34 cellular contexts compared by ENCODE assay signal in the genomic region with DNA sequence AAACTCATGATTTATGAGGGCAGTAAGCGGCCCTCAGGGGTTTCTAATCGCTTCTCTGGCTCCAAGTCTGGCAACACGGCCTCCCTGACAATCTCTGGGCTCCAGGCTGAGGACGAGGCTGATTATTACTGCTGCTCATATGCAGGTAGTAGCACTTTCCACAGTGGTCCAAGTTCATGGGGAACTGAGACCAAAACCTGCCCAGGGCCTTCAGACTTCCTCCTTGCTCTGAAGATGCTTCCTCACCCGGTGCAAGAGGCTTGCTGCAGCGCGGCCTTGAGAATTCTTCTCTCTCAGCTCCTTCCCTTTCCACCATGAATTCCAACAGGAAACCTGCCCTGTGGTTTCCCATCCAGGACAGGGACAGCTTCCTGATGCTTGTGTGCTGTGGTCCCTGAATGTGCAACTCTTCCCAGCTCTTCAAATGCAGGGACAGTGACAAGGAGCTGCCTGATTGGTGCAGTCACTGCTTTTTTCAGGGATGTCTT. TPM values are rescaled to one million over a fixed set of nuclear protein-coding genes. Genes with fewer than 3 reads are reported as not detected.
DNase-seq lines count a peak whose midpoint lies in the region; ATAC-seq, FAIRE-seq and TF ChIP-seq lines count a peak whose summit lies in the region.
"Had no signal": no experiment of that assay in that cellular context is flagged by ENCODE, and none has a peak within 500 bp of the region (broad histone marks: within the 10 kb centered on the region; RNA-seq: fewer than 3 reads in every experiment).

No MANE protein-coding gene starts in this region.

- TF ChIP-seq CTCF in GM20000 (IDR thresholded peaks at IDR 0.05; ENCODE audit: extremely low read depth, missing control alignments), result no peak
- no peak for TF ChIP-seq CTCF in GM12878 (IDR thresholded peaks at IDR 0.05 in 2 of 3, conservative IDR thresholded peaks at IDR 0.05 in 1 of 3; ENCODE audit: control insufficient read depth in 2 of 3, extremely low read depth in 1 of 3, insufficient read depth in 1 of 3, low read depth in 3 of 3, low read length in 3 of 3)

- no peak overlapping the region for H3K4me3 ChIP-seq in GM12878
- H3K4me3 ChIP-seq: GM23338, pancreas, thoracic aorta had no signal

- H3K4me1 ChIP-seq in GM12878 (ENCODE audit: control insufficient read depth, insufficient read depth, low read length), result peaks cover 14% of the 10 kb centered on the region

- peak overlapping the region; percentile 20 for H3K27ac Mint-ChIP-seq in stimulated activated effector memory CD8-positive, alpha-beta T cell treated with anti-CD3 and anti-CD28 coated beads, Interleukin-12 subunit alpha, Interleukin-12 subunit beta, amount 100 ng/mL, for 72 hours
- H3K27ac Mint-ChIP-seq: CD8-positive, alpha-beta T cell; GM23338 had no signal

- no peak for TF ChIP-seq POLR2A in GM12878 (IDR thresholded peaks at IDR 0.05; ENCODE audit: low read depth, low read length)

- no peak overlapping the region for H3K4me3 Mint-ChIP-seq in stimulated activated effector memory CD8-positive, alpha-beta T cell treated with anti-CD3 and anti-CD28 coated beads, Interleukin-12 subunit alpha, Interleukin-12 subunit beta, amount 100 ng/mL, for 72 hours
- H3K4me3 Mint-ChIP-seq: CD8-positive, alpha-beta T cell; GM23338; neural crest cell had no signal

- no peak overlapping the region for H2AFZ ChIP-seq in GM12878 (ENCODE audit: control insufficient read depth, low read depth, low read length)
- H2AFZ ChIP-seq: GM23338 had no signal

- TF ChIP-seq RAD21 in GM12878 (IDR thresholded peaks at IDR 0.05; ENCODE audit: insufficient read depth, low read depth, low read length), result no peak

- no TSS peak for BruUV-seq in GM12878 (replicated peaks; lab: Mats Ljungman, UMichigan)

- POLR2A ChIA-PET in GM12878 (lab: Charles Lee), result no interaction called here

- no peaks in the 10 kb centered on the region for H4K20me1 ChIP-seq in GM12878 (ENCODE audit: control insufficient read depth, insufficient read depth)

- 0 out of 2 replicates have a peak overlapping the region, but pooled peaks have one; percentile 31 for H3K27ac ChIP-seq in GM12878 (ENCODE audit: control insufficient read depth, insufficient read depth)
- H3K27ac ChIP-seq: pancreas, thoracic aorta had no signal

- DNase-seq in SKM-1 treated with dmso at 0.1 percent for 144 hours (lab: John Stamatoyannopoulos, UW; ENCODE audit: unreplicated experiment), result peak; percentile 32
- DNase-seq in SKM-1 (lab: John Stamatoyannopoulos, UW; ENCODE audit: unreplicated experiment), result no peak
- DNase-seq in GM20000 (ENCODE audit: low spot score), result peak; percentile 32
- DNase-seq in GM12878 (ENCODE audit: low read depth, low spot score), result no peak
- no peak for DNase-seq in stimulated activated effector memory CD8-positive, alpha-beta T cell treated with anti-CD3 and anti-CD28 coated beads, Interleukin-12 subunit alpha, Interleukin-12 subunit beta, amount 100 ng/mL, for 72 hours (ENCODE audit: low spot score in 2 of 2)
- no peak for DNase-seq in activated CD4-positive, alpha-beta T cell treated with anti-CD3 and anti-CD28 coated beads, Interleukin-2, amount 50 U/mL, for 48 hours
- DNase-seq in SIG-M5 treated with dmso at 0.1 percent for 504 hours (lab: John Stamatoyannopoulos, UW; ENCODE audit: unreplicated experiment), result no peak
- DNase-seq: activated CD4-positive, alpha-beta T cell treated with anti-CD3 and anti-CD28 coated beads for 4 hours; activated T-cell treated with anti-CD3 and anti-CD28 coated beads, Interleukin-2, amount 50 U/mL, for 1 hour; caudate nucleus; CD8-positive, alpha-beta T cell; cortex of kidney; effector memory CD4-positive, alpha-beta T cell; mesenchymal stem cell; NCI-H1092; NCI-H1694 treated with DMSO at 0.1 percent for 48 hours; NCI-H2171; NCI-H510A; stimulated activated naive CD8-positive, alpha-beta T cell treated with anti-CD3 and anti-CD28 coated beads, Interleukin-15, Interleukin-2, amounts not matched to agents 100 U/mL and 50 U/mL, for 24 hours had no signal

- no peaks in the 10 kb centered on the region for H3K36me3 ChIP-seq in GM12878 (ENCODE audit: control insufficient read depth in 2 of 2, insufficient read depth in 2 of 2, low read length in 1 of 2)
- H3K36me3 ChIP-seq: pancreas, thoracic aorta had no signal

- H3K9me3 Mint-ChIP-seq in stimulated activated effector memory CD8-positive, alpha-beta T cell treated with anti-CD3 and anti-CD28 coated beads, Interleukin-12 subunit alpha, Interleukin-12 subunit beta, amount 100 ng/mL, for 72 hours, result no peaks in the 10 kb centered on the region
- H3K9me3 Mint-ChIP-seq: CD8-positive, alpha-beta T cell; GM23338; neural crest cell had no signal

- H3K27me3 ChIP-seq in GM12878 (replicated peaks in 1 of 2; ENCODE audit: control insufficient read depth in 2 of 2, insufficient read depth in 2 of 2, low read length in 1 of 2), result no peaks in the 10 kb centered on the region
- H3K27me3 ChIP-seq: pancreas had no signal

- peaks cover 2% of the 10 kb centered on the region for H3K4me1 Mint-ChIP-seq in stimulated activated effector memory CD8-positive, alpha-beta T cell treated with anti-CD3 and anti-CD28 coated beads, Interleukin-12 subunit alpha, Interleukin-12 subunit beta, amount 100 ng/mL, for 72 hours
- H3K4me1 Mint-ChIP-seq: GM23338, neural crest cell had no signal

- H3K79me2 ChIP-seq in GM12878 (ENCODE audit: control insufficient read depth, insufficient read depth, low read length), result peaks cover 4% of the 10 kb centered on the region

- CTCF ChIA-PET in GM12878 (lab: Yijun Ruan, JAX), result interaction anchor here (0.9 to 9.6 kb wide), 2 partner anchors 11 to 47 kb away, joined by 3 to 65 read pairs; no protein-coding TSS in a partner anchor

- intact Hi-C loops in GM12878 (cut with micrococcal nuclease; ENCODE audit: unreplicated experiment), result no loop called here

- H3K36me3 Mint-ChIP-seq in stimulated activated effector memory CD8-positive, alpha-beta T cell treated with anti-CD3 and anti-CD28 coated beads, Interleukin-12 subunit alpha, Interleukin-12 subunit beta, amount 100 ng/mL, for 72 hours, result no peaks in the 10 kb centered on the region
- H3K36me3 Mint-ChIP-seq: CD8-positive, alpha-beta T cell had no signal

- 11% methylated on average over 7 of the region's 7 CpGs for WGBS in GM12878 (ENCODE audit: insufficient coverage, insufficient replicate concordance, low lambda C conversion rate, missing lambda C conversion rate)

- H3K9ac ChIP-seq in GM12878 (ENCODE audit: control insufficient read depth, insufficient read depth, low read length), result peak overlapping the region; percentile 47; the same call in 1 of the 2 replicates

- no peaks in the 10 kb centered on the region for H3K9me3 ChIP-seq in GM12878 (replicated peaks; ENCODE audit: control insufficient read depth, insufficient read depth, low read length)
- H3K9me3 ChIP-seq: pancreas, thoracic aorta had no signal

- no peak overlapping the region for H3K4me2 ChIP-seq in GM12878 (ENCODE audit: control insufficient read depth, insufficient read depth)
- H3K4me2 ChIP-seq: GM23338 had no signal

- in situ Hi-C loops in GM12878 (cut with MboI), result no loop called here

- no peak for FAIRE-seq in GM12878 (lab: Jason Lieb, UNC)
- FAIRE-seq: pancreas had no signal

- TF ChIP-seq EP300 in GM12878 (IDR thresholded peaks at IDR 0.05; ENCODE audit: borderline replicate concordance in 1 of 2, control insufficient read depth in 1 of 2, low read depth in 2 of 2, low read length in 2 of 2), result no peak

- SMC1A ChIA-PET in GM12878 (lab: Charles Lee; ENCODE audit: uncharacterized antibody, unreplicated experiment), result no interaction called here

- ATAC-seq in GM12878 (peak; percentile 73), GM21786 (IDR thresholded peaks at IDR 0.05; ENCODE audit: unreplicated experiment) (no peak)
- ATAC-seq in stimulated activated effector memory CD8-positive, alpha-beta T cell treated with anti-CD3 and anti-CD28 coated beads, Interleukin-12 subunit alpha, Interleukin-12 subunit beta, amount 100 ng/mL, for 72 hours, result no peak
- ATAC-seq: CD8-positive, alpha-beta T cell; left lobe of liver; pancreas; SK-N-SH treated with all-trans-retinoic acid at 6 μM for 48 hours; stimulated activated naive CD8-positive, alpha-beta T cell treated with anti-CD3 and anti-CD28 coated beads, Interleukin-15, Interleukin-2, amounts not matched to agents 100 U/mL and 50 U/mL, for 24 hours had no signal

- RAD21 ChIA-PET in GM12878 (lab: Charles Lee; ENCODE audit: unreplicated experiment), result interaction anchor here (0.7 kb wide), 1 partner anchor 233 kb away, joined by 3 read pairs; no protein-coding TSS in a partner anchor

RNA-seq across cellular contexts. Expression of a gene that starts 53.9 kb away (rescaled TPM):
- not detected in 2 replicates for total RNA-seq in GM12878 (2013; cell fraction: nucleolus; rRNA removed)
- not detected in 2 replicates for total RNA-seq in GM12878 (2014; rRNA removed)
- total RNA-seq in GM12878 (2014; rRNA removed; fragmentation: Illumina TruSeq; extraction: Trizol), result not detected in 2 replicates
- not detected in 2 replicates for total RNA-seq in GM12878 (2021)
- not detected for polyA plus RNA-seq in GM12878 (2011; ENCODE audit: low read depth)
- not detected in 2 replicates for polyA plus RNA-seq in GM12878 (2011; rRNA removed)
- polyA plus RNA-seq in GM12878 (2011; cell fraction: cytosol; rRNA removed), result not detected in 2 replicates
- not detected in 2 replicates for polyA plus RNA-seq in GM12878 (2011; cell fraction: nucleus; rRNA removed)
- not detected in 2 replicates for polyA plus RNA-seq in GM12878 (2012)
- not detected in 2 replicates for polyA plus RNA-seq in GM12878 (2014; fragmentation: Illumina TruSeq; extraction: Trizol)
- not detected for polyA plus RNA-seq in GM12878 (2014; fragmentation: Nextera tagmentation; extraction: Ambion mirVana)
- polyA plus RNA-seq in GM12878 (2014; rRNA removed), result not detected in 2 replicates
- polyA plus RNA-seq in GM12878 (2016; fragmentation: Nextera tagmentation; extraction: Ambion mirVana), result not detected
- not detected in 2 replicates for polyA minus RNA-seq in GM12878 (2011; rRNA and poly(A)+ RNA removed)
- polyA minus RNA-seq in GM12878 (2011; cell fraction: cytosol; rRNA and poly(A)+ RNA removed), result not detected in 2 replicates
- not detected in 2 replicates for polyA minus RNA-seq in GM12878 (2011; cell fraction: nucleus; rRNA and poly(A)+ RNA removed)
- total RNA-seq: A172; activated CD8-positive, alpha-beta memory T cell treated with anti-CD3 and anti-CD28 coated beads for 36 hours; CD8-positive, alpha-beta T cell; epithelial cell of proximal tubule; glomerular endothelial cell; GM23338; left lobe of liver; neural crest cell; pancreas; renal cortical epithelial cell; skeletal muscle tissue; T-helper 2 cell treated with Interferon-gamma antibody and Interleukin-4, amounts not matched to agents 100 ng/mL and 5 ng/mL, for 36 hours; thoracic aorta; urinary bladder had no signal
- polyA plus RNA-seq: GM23338, pancreas, urinary bladder had no signal

Comparison
In these comparisons a context has a peak if more than half of its experiments do, and no peak if none do; other contexts are left out.
1. DNase-seq: peak in SKM-1 treated with dmso at 0.1 percent for 144 hours (single experiment) and GM20000 (single experiment); none in SKM-1 (single experiment), GM12878 (single experiment), stimulated activated effector memory CD8-positive, alpha-beta T cell treated with anti-CD3 and anti-CD28 coated beads, Interleukin-12 subunit alpha, Interleukin-12 subunit beta, amount 100 ng/mL, for 72 hours (0 of 2), activated CD4-positive, alpha-beta T cell treated with anti-CD3 and anti-CD28 coated beads, Interleukin-2, amount 50 U/mL, for 48 hours (0 of 2) and SIG-M5 treated with dmso at 0.1 percent for 504 hours (single experiment).